ENCODE assay signal across 1 cellular context in the genomic region with DNA sequence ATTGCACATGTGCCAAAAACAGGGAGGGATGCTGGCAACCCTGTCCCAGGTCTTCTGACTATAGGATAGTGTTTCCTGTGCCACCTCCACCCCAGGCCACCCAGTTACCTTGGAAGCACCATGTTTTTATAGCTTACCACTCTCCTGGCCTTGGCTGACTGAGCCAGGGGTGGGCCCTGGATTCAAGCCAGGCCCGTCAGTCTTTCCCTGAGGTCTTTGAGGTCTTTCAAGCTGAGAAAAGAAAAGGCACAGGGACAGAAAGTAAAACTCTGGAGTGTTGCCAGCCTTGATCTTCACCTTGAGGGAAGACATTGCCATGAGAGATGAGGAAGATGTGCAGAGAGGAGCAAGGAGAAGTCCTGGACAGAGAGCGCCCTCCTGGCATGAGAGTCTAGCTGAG.
TF ChIP-seq lines count a peak whose summit lies in the region.

No MANE protein-coding gene starts in this region.

TF ChIP-seq in IMR-90, 13 proteins besides CTCF, POLR2A, EP300 and RAD21:
- no peak for TF ChIP-seq CHD1 (IDR thresholded peaks at IDR 0.05; ENCODE audit: low read depth, low read length)
